ENCODE assay signal across 11 cellular contexts in genomic region chr12:93245543-93245942, GRCh38.
DNase-seq lines count a peak whose midpoint lies in the region; ATAC-seq and TF ChIP-seq lines count a peak whose summit lies in the region.
"Had no signal": no experiment of that assay in that cellular context is flagged by ENCODE, and none has a peak within 500 bp of the region (broad histone marks: within the 10 kb centered on the region; RNA-seq: fewer than 3 reads in every experiment).

No MANE protein-coding gene starts in this region.

- 97% methylated on average over 5 of the region's 5 CpGs for WGBS in smooth muscle cell (ENCODE audit: low lambda C conversion rate)

- H3K27me3 ChIP-seq in OCI-LY3 (ENCODE audit: low read depth, low read length) (no peaks in the 10 kb centered on the region), smooth muscle cell (ENCODE audit: low read depth) (no peaks in the 10 kb centered on the region)

- no peak for TF ChIP-seq CTCF in OCI-LY3 (IDR thresholded peaks at IDR 0.05; ENCODE audit: low read depth, low read length)
- no peak for TF ChIP-seq CTCF in smooth muscle cell (IDR thresholded peaks at IDR 0.05; ENCODE audit: borderline replicate concordance, insufficient read depth, poor library complexity, severe bottlenecking)

- peak overlapping the region; percentile 2; the same call in 1 of the 2 replicates for H3K9ac ChIP-seq in OCI-LY3 (ENCODE audit: low read length)
- no peak overlapping the region for H3K9ac ChIP-seq in smooth muscle cell (ENCODE audit: low read depth)

- peak; percentile 60 for ATAC-seq in HG02623 (IDR thresholded peaks at IDR 0.05; ENCODE audit: unreplicated experiment)

- H3K4me2 ChIP-seq in OCI-LY3 (ENCODE audit: low read length), result peak overlapping the region; percentile 45
- no peak overlapping the region for H3K4me2 ChIP-seq in smooth muscle cell

- peak; percentile 11 for DNase-seq in NCI-H2107 treated with DMSO at 0.1 percent for 48 hours (lab: John Stamatoyannopoulos, UW; ENCODE audit: unreplicated experiment)
- DNase-seq in NCI-H2107 (lab: John Stamatoyannopoulos, UW), result no peak
- DNase-seq in stimulated activated CD8-positive, alpha-beta memory T cell treated with anti-CD3 and anti-CD28 coated beads, Interleukin-12 subunit alpha, Interleukin-12 subunit beta, amount 100 ng/mL, for 1 hour (ENCODE audit: low read depth), result peak; percentile 5
- DNase-seq in D341Med (ENCODE audit: low spot score), result no peak
- no peak for DNase-seq in smooth muscle cell (lab: John Stamatoyannopoulos, UW; ENCODE audit: unreplicated experiment)
- DNase-seq in C1 segment of cervical spinal cord (lab: John Stamatoyannopoulos, UW), result no peak
- DNase-seq: 8988T, dermis blood vessel endothelial cell had no signal

- peaks cover 7% of the 10 kb centered on the region for H3F3A ChIP-seq in smooth muscle cell (ENCODE audit: low read depth)

- H3K9me3 ChIP-seq in OCI-LY3 (ENCODE audit: insufficient read depth, low read length) (no peaks in the 10 kb centered on the region), smooth muscle cell (replicated peaks; ENCODE audit: low read depth) (no peaks in the 10 kb centered on the region)

- H3K4me3 ChIP-seq in OCI-LY3 (ENCODE audit: low read length) (peak overlapping the region; percentile 36), smooth muscle cell (no peak overlapping the region)
- H3K4me3 ChIP-seq: lung had no signal

- H3K36me3 ChIP-seq in OCI-LY3 (replicated peaks; ENCODE audit: low read depth, low read length) (peaks cover 9% of the 10 kb centered on the region), smooth muscle cell (ENCODE audit: low read depth) (no peaks in the 10 kb centered on the region)

- H3K27ac ChIP-seq in OCI-LY3 (ENCODE audit: low read length) (peak overlapping the region; percentile 24), smooth muscle cell (ENCODE audit: low read depth) (no peak overlapping the region)

- H3K79me2 ChIP-seq in OCI-LY3 (ENCODE audit: low read length) (no peaks in the 10 kb centered on the region), smooth muscle cell (ENCODE audit: low read depth) (no peaks in the 10 kb centered on the region)

- H2AFZ ChIP-seq in OCI-LY3 (ENCODE audit: low read depth, low read length) (peak overlapping the region; percentile 71; the same call in 1 of the 2 replicates), smooth muscle cell (ENCODE audit: low read depth) (no peak overlapping the region)

- peaks cover 41% of the 10 kb centered on the region for H3K4me1 ChIP-seq in OCI-LY3 (ENCODE audit: low read length)
- H3K4me1 ChIP-seq in smooth muscle cell (ENCODE audit: low read depth), result no peaks in the 10 kb centered on the region

- no peaks in the 10 kb centered on the region for H4K20me1 ChIP-seq in OCI-LY3 (ENCODE audit: insufficient read depth, low read length)
- no peaks in the 10 kb centered on the region for H4K20me1 ChIP-seq in smooth muscle cell (ENCODE audit: low read depth)

Comparison
In these comparisons a context has a peak if more than half of its experiments do, and no peak if none do; other contexts are left out.
1. DNase-seq: peak in NCI-H2107 treated with DMSO at 0.1 percent for 48 hours (single experiment) and stimulated activated CD8-positive, alpha-beta memory T cell treated with anti-CD3 and anti-CD28 coated beads, Interleukin-12 subunit alpha, Interleukin-12 subunit beta, amount 100 ng/mL, for 1 hour (single experiment); none in NCI-H2107 (single experiment), D341Med (single experiment), smooth muscle cell (single experiment) and C1 segment of cervical spinal cord (0 of 14).